1 cellular context compared by ENCODE assay signal in genomic region chr4:145824469-145824868, GRCh38.
TF ChIP-seq lines count a peak whose summit lies in the region.

No MANE protein-coding gene starts in this region.

TF ChIP-seq in HCT116, 20 proteins besides CTCF, POLR2A, EP300 and RAD21 (continued from another document):
- TF ChIP-seq MAX (IDR thresholded peaks at IDR 0.05) (no peak), ZBTB33 (IDR thresholded peaks at IDR 0.05; ENCODE audit: extremely low read depth, insufficient replicate concordance, low read length) (no peak), FOSL1 (IDR thresholded peaks at IDR 0.05; ENCODE audit: low read depth) (no peak), ZNF274 (IDR thresholded peaks at IDR 0.05; ENCODE audit: low read depth, low read length) (no peak), TCF7L2 (IDR thresholded peaks at IDR 0.05; ENCODE audit: borderline replicate concordance, extremely low read depth, insufficient read depth, insufficient read length) (no peak), POLR2AphosphoS5 (IDR thresholded peaks at IDR 0.05; ENCODE audit: low read depth, low read length) (no peak), JUND (IDR thresholded peaks at IDR 0.05) (no peak), SRF (IDR thresholded peaks at IDR 0.05; ENCODE audit: low read depth) (no peak), ATF3 (IDR thresholded peaks at IDR 0.05) (no peak), YY1 (IDR thresholded peaks at IDR 0.05; ENCODE audit: extremely low read depth, insufficient replicate concordance, low read depth, low read length) (no peak), EZH2phosphoT487 (IDR thresholded peaks at IDR 0.05; ENCODE audit: borderline replicate concordance) (no peak), CBX3 (IDR thresholded peaks at IDR 0.05; ENCODE audit: low read depth) (no peak), ZFX (IDR thresholded peaks at IDR 0.05) (no peak)
